9 cellular contexts compared by ENCODE assay signal in genomic region chr3:64188810-64189560, GRCh38. TPM values are rescaled to one million over a fixed set of nuclear protein-coding genes. Genes with fewer than 3 reads are reported as not detected.
DNase-seq lines count a peak whose midpoint lies in the region; ATAC-seq and TF ChIP-seq lines count a peak whose summit lies in the region.
"Had no signal": no experiment of that assay in that cellular context is flagged by ENCODE, and none has a peak within 500 bp of the region (broad histone marks: within the 10 kb centered on the region; RNA-seq: fewer than 3 reads in every experiment).

No MANE protein-coding gene starts in this region.

- H2AK9ac ChIP-seq in IMR-90 (replicated peaks; ENCODE audit: low read depth, low read length, poor library complexity): peak overlapping the region; percentile 79

- POLR2A ChIA-PET in IMR-90 (lab: Charles Lee; ENCODE audit: unreplicated experiment): no interaction called here

- H2BK20ac ChIP-seq in IMR-90 (ENCODE audit: low read depth, low read length): peak overlapping the region; percentile 90

- TF ChIP-seq RAD21 in IMR-90 (IDR thresholded peaks at IDR 0.05; ENCODE audit: low read length): no peak

- peaks cover 5% of the 10 kb centered on the region for H4K20me1 ChIP-seq in IMR-90 (ENCODE audit: insufficient read depth, low read length)

- H2BK5ac ChIP-seq in IMR-90 (ENCODE audit: low read depth, low read length, poor library complexity, severe bottlenecking): peak overlapping the region; percentile 71

- peak overlapping the region; percentile 71 for H3K56ac ChIP-seq in IMR-90 (ENCODE audit: extremely low read depth, insufficient read depth, low read length)

- H3K79me1 ChIP-seq in IMR-90 (ENCODE audit: low read depth in 1 of 2, low read length in 2 of 2): peaks cover 21 to 84% of the 10 kb centered on the region in 2 experiments

- H3K4me1 ChIP-seq in IMR-90 (ENCODE audit: control insufficient read depth, insufficient read depth, low read length): peaks cover 30% of the 10 kb centered on the region

- no peak for TF ChIP-seq CTCF in IMR-90 (conservative IDR thresholded peaks at IDR 0.05; ENCODE audit: low read depth, low read length)
- TF ChIP-seq CTCF in cardiac fibroblast (IDR thresholded peaks at IDR 0.05; ENCODE audit: low read depth, low read length): no peak

- H3K27me3 ChIP-seq in IMR-90 (ENCODE audit: control insufficient read depth, insufficient read depth, low read length): no peaks in the 10 kb centered on the region

- dilution Hi-C loops in IMR-90 (cut with HindIII; ENCODE audit: low sequenced_read_pairs, unreplicated experiment): no loop called here

- DNase-seq in IMR-90 (peak; percentile 97), cardiac fibroblast (ENCODE audit: low read depth in 2 of 2) (peak; percentile 90), left kidney (ENCODE audit: low read depth, low spot score) (peak; percentile 19), left colon (no peak), COLO668 (lab: John Stamatoyannopoulos, UW; ENCODE audit: unreplicated experiment) (no peak)
- no peak for DNase-seq in activated naive CD4-positive, alpha-beta T cell treated with Interleukin-2 at 50 U/mL for 16 hours

- BruUV-seq in IMR-90 (replicated peaks; lab: Mats Ljungman, UMichigan): no TSS peak

- peak overlapping the region; percentile 94 for H3K4ac ChIP-seq in IMR-90 (ENCODE audit: low read depth, low read length)

- WGBS in IMR-90 (ENCODE audit: extremely low coverage in 2 of 2, insufficient read length in 1 of 2), 2 experiments: 17% methylated on average over 2 of the region's 7 CpGs; no CpG with 5 or more reads in 1 of the 2 experiments

- H3K36me3 ChIP-seq in IMR-90 (ENCODE audit: control insufficient read depth, insufficient read depth, low read length): peaks cover 2% of the 10 kb centered on the region

- H4K91ac ChIP-seq in IMR-90 (ENCODE audit: insufficient read depth, low read depth, low read length): peak overlapping the region; percentile 82

- intact Hi-C loops in IMR-90 (cut with micrococcal nuclease) (loop anchor here (5.0 kb wide), 1 partner anchor 153 kb away; no protein-coding TSS in a partner anchor), left colon (cut with DNase I, micrococcal nuclease) (no loop called here)

- H2BK15ac ChIP-seq in IMR-90 (ENCODE audit: low read depth, low read length): peak overlapping the region; percentile 92

- H4K5ac ChIP-seq in IMR-90 (ENCODE audit: low read depth, low read length): no peak overlapping the region

- H2AK5ac ChIP-seq in IMR-90 (ENCODE audit: low read depth, low read length): peak overlapping the region; percentile 92

- H4K8ac ChIP-seq in IMR-90 (ENCODE audit: low read depth in 2 of 2, low read length in 2 of 2): peak overlapping the region; percentile 36 to 86

- no peaks in the 10 kb centered on the region for H3K9me3 ChIP-seq in IMR-90 (ENCODE audit: control insufficient read depth, insufficient read depth, low read length)

- no peak overlapping the region for H3K9ac ChIP-seq in IMR-90 (ENCODE audit: low read depth, low read length)

- H3K4me2 ChIP-seq in IMR-90 (ENCODE audit: low read depth, low read length): peak overlapping the region; percentile 43

- peak overlapping the region; percentile 89 for H3K14ac ChIP-seq in IMR-90 (replicated peaks; ENCODE audit: low read depth, low read length)

- peak overlapping the region; percentile 7; the same call in 1 of the 2 replicates for H3K18ac ChIP-seq in IMR-90 (ENCODE audit: low read depth, low read length)

- H3K9me1 ChIP-seq in IMR-90 (ENCODE audit: insufficient read depth, low read length): peaks cover 36% of the 10 kb centered on the region

- in situ Hi-C loops in IMR-90 (cut with MboI; ENCODE audit: low sequenced_read_pairs): no loop called here

- peak overlapping the region; percentile 61 for H3K27ac ChIP-seq in IMR-90 (ENCODE audit: insufficient read depth, low read length)
- peak overlapping the region; percentile 1 for H3K27ac ChIP-seq in temporal lobe (ENCODE audit: low read depth, low read length)
- H3K27ac ChIP-seq: SK-N-MC had no signal

- no peak for TF ChIP-seq POLR2A in IMR-90 (IDR thresholded peaks at IDR 0.05; ENCODE audit: low read depth, low read length)

- peak; percentile 59 for ATAC-seq in IMR-90 (ENCODE audit: low read depth)
- no peak for ATAC-seq in HG02840 (IDR thresholded peaks at IDR 0.05; ENCODE audit: low FRiP score, unreplicated experiment)
- no peak for ATAC-seq in left colon

- peak overlapping the region; percentile 97 for H3K23ac ChIP-seq in IMR-90 (ENCODE audit: low read depth, low read length)

- H2AFZ ChIP-seq in IMR-90 (replicated peaks; ENCODE audit: low read length, poor library complexity): peak overlapping the region; percentile 75

- CTCF ChIA-PET in IMR-90 (lab: Yijun Ruan, JAX): no interaction called here

- peak overlapping the region; percentile 92 for H2BK120ac ChIP-seq in IMR-90 (ENCODE audit: low read depth, low read length)

- H3K4me3 ChIP-seq in IMR-90 (ENCODE audit: insufficient read depth, low read depth, low read length): no peak overlapping the region
- H3K4me3 ChIP-seq in cardiac fibroblast (replicated peaks in 1 of 2; ENCODE audit: low read depth in 2 of 2, low read length in 2 of 2): no peak overlapping the region
- H3K4me3 ChIP-seq: SK-N-MC had no signal

TF ChIP-seq in IMR-90, 13 proteins besides CTCF, POLR2A, EP300 and RAD21:
- TF ChIP-seq CHD1 (IDR thresholded peaks at IDR 0.05; ENCODE audit: low read depth, low read length) (no peak; the same call in 1 of the 2 replicates), USF2 (IDR thresholded peaks at IDR 0.05; ENCODE audit: low read depth, low read length) (no peak), SMC3 (IDR thresholded peaks at IDR 0.05; ENCODE audit: low read depth, low read length) (peak; percentile 15; the same call in 1 of the 2 replicates), BHLHE40 (IDR thresholded peaks at IDR 0.05; ENCODE audit: low read depth, low read length) (peak; percentile 55), RCOR1 (IDR thresholded peaks at IDR 0.05; ENCODE audit: insufficient replicate concordance, low read length) (peak; percentile 57), NFE2L2 (IDR thresholded peaks at IDR 0.05; ENCODE audit: low read depth, low read length) (peak; percentile 50; the same call in 1 of the 2 replicates), ELK1 (IDR thresholded peaks at IDR 0.05; ENCODE audit: borderline replicate concordance, low read depth, low read length) (no peak), RFX5 (IDR thresholded peaks at IDR 0.05; ENCODE audit: low read depth, low read length) (no peak), FOS (IDR thresholded peaks at IDR 0.05; ENCODE audit: low read depth, low read length) (peak; percentile 96), MAZ (IDR thresholded peaks at IDR 0.05; ENCODE audit: borderline replicate concordance, low read depth, low read length) (peak; percentile 44; the same call in 1 of the 2 replicates), MAFK (IDR thresholded peaks at IDR 0.05; ENCODE audit: low read depth, low read length) (peak; percentile 16; the same call in 1 of the 2 replicates), CEBPB (IDR thresholded peaks at IDR 0.05; ENCODE audit: low read depth, low read length) (peak; percentile 83), MXI1 (IDR thresholded peaks at IDR 0.05; ENCODE audit: borderline replicate concordance, low read depth, low read length) (peak; percentile 71; the same call in 1 of the 2 replicates)

RNA-seq across cellular contexts. Expression of gene PRICKLE2, which starts 36.3 kb away (rescaled TPM):
- total RNA-seq in IMR-90 (2012; rRNA removed) (14.2 and 16.7 TPM in 2 replicates), temporal lobe (78.7 TPM), left colon (10 to 100 TPM in 1 of 2 donors, 1 to 10 TPM in 1; 2.6 to 13.2 TPM)
- polyA plus RNA-seq in IMR-90 (2012; rRNA removed): 4.1 TPM in 2 replicates
- 2.0 and 2.4 TPM in 2 replicates for polyA plus RNA-seq in IMR-90 (2012; cell fraction: cytosol; rRNA removed)
- polyA plus RNA-seq in IMR-90 (2012; cell fraction: nucleus; rRNA removed; ENCODE audit: low replicate concordance): 12.8 and 23.0 TPM in 2 replicates

Comparison
In these comparisons a context has a peak if more than half of its experiments do, and no peak if none do; other contexts are left out.
1. DNase-seq: peak in IMR-90 (single experiment), cardiac fibroblast (2 of 2) and left kidney (single experiment); none in left colon (0 of 2), activated naive CD4-positive, alpha-beta T cell treated with Interleukin-2 at 50 U/mL for 16 hours (single experiment) and COLO668 (single experiment).